In the genomic region with DNA sequence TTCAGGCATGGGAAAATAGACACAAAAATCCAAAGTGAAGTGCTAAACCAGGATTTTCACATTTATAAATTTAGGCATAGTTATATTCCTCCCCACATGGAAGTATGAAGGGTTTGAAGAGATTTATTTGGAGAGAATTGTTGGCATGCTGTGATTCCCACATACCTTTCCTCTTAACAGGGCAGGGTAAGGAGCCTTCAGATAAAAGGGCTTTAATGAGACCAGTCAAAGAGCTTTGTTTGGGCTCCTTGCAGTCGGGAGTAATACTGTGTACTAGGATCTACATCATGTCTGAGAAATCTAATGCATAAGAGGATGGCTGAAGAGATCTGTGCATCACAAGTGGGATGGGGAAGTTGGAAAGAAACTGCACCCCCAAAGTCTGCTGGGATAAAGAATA, we compare ENCODE assay signal across 1 cellular context.
TF ChIP-seq lines count a peak whose summit lies in the region.

No MANE protein-coding gene starts in this region.

TF ChIP-seq in IMR-90, 13 proteins besides CTCF, POLR2A, EP300 and RAD21 (continued from another document):
- TF ChIP-seq, protein P1, sequence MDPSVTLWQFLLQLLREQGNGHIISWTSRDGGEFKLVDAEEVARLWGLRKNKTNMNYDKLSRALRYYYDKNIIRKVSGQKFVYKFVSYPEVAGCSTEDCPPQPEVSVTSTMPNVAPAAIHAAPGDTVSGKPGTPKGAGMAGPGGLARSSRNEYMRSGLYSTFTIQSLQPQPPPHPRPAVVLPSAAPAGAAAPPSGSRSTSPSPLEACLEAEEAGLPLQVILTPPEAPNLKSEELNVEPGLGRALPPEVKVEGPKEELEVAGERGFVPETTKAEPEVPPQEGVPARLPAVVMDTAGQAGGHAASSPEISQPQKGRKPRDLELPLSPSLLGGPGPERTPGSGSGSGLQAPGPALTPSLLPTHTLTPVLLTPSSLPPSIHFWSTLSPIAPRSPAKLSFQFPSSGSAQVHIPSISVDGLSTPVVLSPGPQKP (IDR thresholded peaks at IDR 0.05; ENCODE audit: borderline replicate concordance, low read depth, low read length), result no peak
- TF ChIP-seq MAFK (IDR thresholded peaks at IDR 0.05; ENCODE audit: low read depth, low read length) (no peak), MXI1 (IDR thresholded peaks at IDR 0.05; ENCODE audit: borderline replicate concordance, low read depth, low read length) (no peak), RCOR1 (IDR thresholded peaks at IDR 0.05; ENCODE audit: insufficient replicate concordance, low read length) (no peak), BHLHE40 (IDR thresholded peaks at IDR 0.05; ENCODE audit: low read depth, low read length) (no peak), CHD1 (IDR thresholded peaks at IDR 0.05; ENCODE audit: low read depth, low read length) (no peak)
